In the genomic region with DNA sequence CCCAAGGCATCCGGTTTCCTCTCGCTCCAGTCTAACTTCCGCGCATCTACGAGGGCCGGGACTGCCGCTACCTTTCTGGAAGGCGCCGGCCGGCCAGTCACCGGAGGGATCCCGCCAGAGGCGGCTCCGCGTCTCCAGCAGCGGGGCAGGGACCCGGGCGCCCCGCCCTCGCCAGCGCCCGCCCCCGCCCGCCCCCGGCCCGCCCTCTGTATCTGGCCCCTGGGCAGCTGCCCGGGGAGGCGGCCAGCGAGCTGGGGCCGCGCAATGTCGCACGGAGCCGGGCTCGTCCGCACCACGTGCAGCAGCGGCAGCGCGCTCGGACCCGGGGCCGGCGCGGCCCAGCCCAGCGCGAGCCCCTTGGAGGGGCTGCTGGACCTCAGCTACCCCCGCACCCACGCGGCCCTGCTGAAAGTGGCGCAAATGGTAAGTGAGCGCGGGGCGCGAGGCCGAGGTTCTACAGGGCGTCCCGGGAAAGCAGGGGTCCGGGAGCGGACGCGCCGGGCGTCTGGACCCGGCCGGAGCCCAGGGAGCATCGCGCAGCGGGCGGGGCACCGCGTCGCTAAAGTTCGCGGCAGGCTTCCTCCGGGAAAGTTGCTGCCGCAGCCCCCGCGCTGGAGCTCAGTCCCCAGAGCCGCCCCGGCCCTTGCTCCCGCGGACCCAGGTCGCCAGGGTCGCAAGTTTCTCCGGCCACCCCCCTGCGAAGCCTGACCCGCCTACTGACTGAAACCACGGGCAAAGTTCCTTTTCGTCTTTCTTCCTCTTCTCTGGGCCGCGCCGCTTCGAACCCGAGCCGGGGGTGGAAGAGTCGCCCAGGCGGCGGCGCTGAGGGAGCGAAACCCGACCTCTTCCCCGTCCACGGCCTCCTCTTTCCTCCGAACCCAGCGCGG, we compare ENCODE assay signal across 8 cellular contexts.
DNase-seq lines count a peak whose midpoint lies in the region; ATAC-seq and TF ChIP-seq lines count a peak whose summit lies in the region.

Gene CMTM7 (plus strand): TSS at position 211 of the 887 bp plus-strand sequence. CDS start 54 bp downstream, at position 265.

- H3K27ac ChIP-seq in epithelial cell of prostate, result peak within 1 kb of the TSS; percentile 25

- TF ChIP-seq CTCF in GM10266 (IDR thresholded peaks at IDR 0.05; ENCODE audit: control insufficient read depth, insufficient read depth, low read depth, missing control alignments), result no peak

- ATAC-seq in HG02571 (IDR thresholded peaks at IDR 0.05; ENCODE audit: unreplicated experiment), result peak; percentile 57

- no peaks in the 10 kb centered on the region for H3K4me1 ChIP-seq in mucosa of stomach (ENCODE audit: control insufficient read depth, insufficient read depth, low read length)

- DNase-seq in GM10266 (ENCODE audit: extremely low spot score) (peak; percentile 62), NOMO-1 (lab: John Stamatoyannopoulos, UW; ENCODE audit: unreplicated experiment in 2 of 2) (peak; percentile 65 to 72), epithelial cell of prostate (ENCODE audit: low read depth, low spot score) (no peak), stromal cell of bone marrow (ENCODE audit: low read depth) (peak; percentile 22), NCI-H2107 treated with DMSO at 0.1 percent for 48 hours (lab: John Stamatoyannopoulos, UW; ENCODE audit: unreplicated experiment) (no peak)
- DNase-seq in activated CD8-positive, alpha-beta memory T cell treated with anti-CD3 and anti-CD28 coated beads, Interleukin-2, amount 50 U/mL, for 48 hours, result peak; percentile 83

- no peaks in the 10 kb centered on the region for H3K27me3 ChIP-seq in mucosa of stomach (ENCODE audit: control insufficient read depth, insufficient read depth, low read length)

- no peaks in the 10 kb centered on the region for H3K36me3 ChIP-seq in mucosa of stomach (ENCODE audit: control insufficient read depth, insufficient read depth, low read length)

- peak within 1 kb of the TSS; percentile 65 for H3K9ac ChIP-seq in mucosa of stomach (ENCODE audit: low read length)

- H3K9me3 ChIP-seq in mucosa of stomach (ENCODE audit: control insufficient read depth, low read length), result no peaks in the 10 kb centered on the region

- peak within 1 kb of the TSS; percentile 49 for H3K4me3 ChIP-seq in mucosa of stomach (ENCODE audit: low read length)

Comparison
In these comparisons a context has a peak if more than half of its experiments do, and no peak if none do; other contexts are left out.
1. DNase-seq: peak in GM10266 (single experiment), NOMO-1 (2 of 2), activated CD8-positive, alpha-beta memory T cell treated with anti-CD3 and anti-CD28 coated beads, Interleukin-2, amount 50 U/mL, for 48 hours (single experiment) and stromal cell of bone marrow (single experiment); none in epithelial cell of prostate (single experiment) and NCI-H2107 treated with DMSO at 0.1 percent for 48 hours (single experiment).